In the genomic region with DNA sequence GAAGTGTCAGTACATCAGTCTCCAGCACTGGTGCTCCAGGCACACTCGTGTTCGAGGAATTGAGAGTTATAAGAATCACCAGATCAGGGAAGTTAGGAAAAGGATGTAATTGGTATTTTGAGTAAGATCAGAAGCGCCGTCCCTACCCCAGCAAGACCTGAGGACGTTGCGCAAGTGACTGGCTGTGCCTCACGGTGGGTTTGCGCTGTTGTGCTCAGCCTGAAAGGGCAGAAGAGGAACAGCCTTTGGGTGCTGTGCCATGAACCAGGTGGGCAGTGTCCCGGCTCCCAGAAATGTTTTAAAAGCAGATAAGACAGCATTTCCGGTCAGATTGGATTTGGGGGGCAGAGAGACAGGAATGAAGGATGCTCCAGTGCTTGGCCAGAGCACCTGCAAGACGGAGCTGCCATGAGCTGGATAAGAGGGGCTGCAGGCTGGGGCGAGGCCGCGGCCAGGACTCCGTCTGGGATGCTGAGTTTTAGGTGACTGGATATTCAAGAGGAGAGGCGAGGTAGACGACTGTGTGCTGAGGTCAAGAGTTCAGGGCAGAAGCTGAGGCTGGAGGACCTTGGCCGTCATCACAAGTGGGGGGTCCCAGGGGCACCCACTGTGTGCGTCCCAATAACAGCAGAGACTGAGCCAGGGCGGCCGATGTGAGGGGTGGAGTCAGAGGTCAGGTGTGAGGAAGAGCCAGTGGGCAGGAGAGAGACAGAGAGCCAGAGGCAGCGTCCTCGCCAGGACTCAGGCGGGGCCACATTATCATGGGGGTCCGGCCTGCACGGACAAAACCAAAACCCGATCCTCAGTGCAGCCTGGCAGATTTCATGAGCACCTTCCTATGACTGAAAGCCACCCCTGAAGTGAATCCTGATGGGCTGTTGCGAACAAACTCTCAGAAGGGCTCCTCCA, we compare ENCODE assay signal across 29 cellular contexts.
DNase-seq lines count a peak whose midpoint lies in the region; ATAC-seq, FAIRE-seq and TF ChIP-seq lines count a peak whose summit lies in the region.
"Had no signal": no experiment of that assay in that cellular context is flagged by ENCODE, and none has a peak within 500 bp of the region (broad histone marks: within the 10 kb centered on the region; RNA-seq: fewer than 3 reads in every experiment).

No MANE protein-coding gene starts in this region.

- no peak overlapping the region for H3K4me2 ChIP-seq in HepG2 (ENCODE audit: low read depth, low read length)
- H3K4me2 ChIP-seq: BLaER1 had no signal

- DNase-seq in HepG2 (ENCODE audit: low spot score): no peak
- DNase-seq in right lobe of liver: no peak
- peak; percentile 69 for DNase-seq in NB4 (ENCODE audit: low read depth)
- no peak for DNase-seq in nephron progenitor cell
- DNase-seq in sciatic nerve (ENCODE audit: low spot score): no peak
- no peak for DNase-seq in activated gamma-delta T cell (lab: John Stamatoyannopoulos, UW)
- DNase-seq in activated CD4-positive, alpha-beta T cell treated with anti-CD3 and anti-CD28 coated beads, Interleukin-2, amount 10 ng/mL, durations not matched to agents 7 days and 5 days: no peak
- DNase-seq: 8988T; ACHN; BE2C; C1 segment of cervical spinal cord; CD4-positive, alpha-beta memory T cell; CD4-positive, CD25-positive, alpha-beta regulatory T cell; CD8-positive, alpha-beta memory T cell; COR-L47; DMS 273 treated with DMSO at 0.1 percent for 48 hours; DMS153; DMS53; DMS79; DND-41; EL; GDM1 had no signal

- POLR2A ChIA-PET in HepG2 (lab: Yijun Ruan, JAX): no interaction called here
- POLR2A ChIA-PET in activated CD4-positive, alpha-beta T cell treated with anti-CD3 and anti-CD28 coated beads, Interleukin-2, amount 10 ng/mL, durations not matched to agents 7 days and 5 days (lab: Charles Lee): no interaction called here

- no peak overlapping the region for H2AFZ ChIP-seq in HepG2 (ENCODE audit: low read length)

- peak overlapping the region; percentile 56 for H3K27ac Mint-ChIP-seq in nephron progenitor cell
- H3K27ac Mint-ChIP-seq in activated CD4-positive, alpha-beta T cell treated with anti-CD3 and anti-CD28 coated beads, Interleukin-2, amount 10 ng/mL, durations not matched to agents 7 days and 5 days: no peak overlapping the region
- H3K27ac Mint-ChIP-seq: CD14-positive monocyte; CD4-positive, alpha-beta memory T cell; CD4-positive, CD25-positive, alpha-beta regulatory T cell had no signal

- H3K27ac ChIP-seq in HepG2 (ENCODE audit: extremely low read length, insufficient read depth, low read length) (no peak overlapping the region), right lobe of liver (no peak overlapping the region)
- H3K27ac ChIP-seq: BLaER1 had no signal

- no peak for FAIRE-seq in HepG2 (lab: Jason Lieb, UNC)
- FAIRE-seq: A204.1, GM12878, GM12892, GM18507 had no signal

- peaks cover 35% of the 10 kb centered on the region for H3K9me3 Mint-ChIP-seq in nephron progenitor cell
- no peaks in the 10 kb centered on the region for H3K9me3 Mint-ChIP-seq in activated CD4-positive, alpha-beta T cell treated with anti-CD3 and anti-CD28 coated beads, Interleukin-2, amount 10 ng/mL, durations not matched to agents 7 days and 5 days

- no peaks in the 10 kb centered on the region for H3K36me3 ChIP-seq in HepG2 (replicated peaks in 1 of 2; ENCODE audit: control insufficient read depth in 1 of 2, insufficient read depth in 2 of 2, low read length in 2 of 2)
- H3K36me3 ChIP-seq in right lobe of liver: no peaks in the 10 kb centered on the region
- H3K36me3 ChIP-seq: BE2C, BLaER1 had no signal

- no TSS peak for BruUV-seq in HepG2 (replicated peaks; lab: Mats Ljungman, UMichigan)

- no peak for TF ChIP-seq EP300 in HepG2 (IDR thresholded peaks at IDR 0.05; ENCODE audit: low read depth in 2 of 2, low read length in 2 of 2)
- TF ChIP-seq EP300 in HepG2 (CRISPR knock-in tag; IDR thresholded peaks at IDR 0.05; ENCODE audit: borderline replicate concordance): no peak

- CTCF ChIA-PET in HepG2 (lab: Yijun Ruan, JAX; ENCODE audit: low intra/inter-chr PET ratio, low total read pairs): no interaction called here
- CTCF ChIA-PET in activated CD4-positive, alpha-beta T cell treated with anti-CD3 and anti-CD28 coated beads, Interleukin-2, amount 10 ng/mL, durations not matched to agents 7 days and 5 days (lab: Charles Lee): no interaction called here

- H3K36me3 Mint-ChIP-seq in nephron progenitor cell (ENCODE audit: low read depth): no peaks in the 10 kb centered on the region
- H3K36me3 Mint-ChIP-seq in activated CD4-positive, alpha-beta T cell treated with anti-CD3 and anti-CD28 coated beads, Interleukin-2, amount 10 ng/mL, durations not matched to agents 7 days and 5 days (ENCODE audit: low read depth): no peaks in the 10 kb centered on the region
- H3K36me3 Mint-ChIP-seq: CD14-positive monocyte; CD4-positive, alpha-beta memory T cell; CD4-positive, CD25-positive, alpha-beta regulatory T cell had no signal

- TF ChIP-seq RAD21 in HepG2 (CRISPR knock-in tag; IDR thresholded peaks at IDR 0.05): no peak

- TF ChIP-seq CTCF in HepG2 (CRISPR knock-in tag; IDR thresholded peaks at IDR 0.05) (no peak), right lobe of liver (IDR thresholded peaks at IDR 0.05) (no peak), NB4 (IDR thresholded peaks at IDR 0.05; ENCODE audit: low read depth, low read length) (no peak), nephron progenitor cell (IDR thresholded peaks at IDR 0.05) (no peak)

- H3K27me3 ChIP-seq in HepG2 (ENCODE audit: control insufficient read depth in 1 of 2, insufficient read depth in 2 of 2, low read length in 2 of 2): peaks cover 5 to 63% of the 10 kb centered on the region in 2 experiments; a peak in 4 of 5 replicates
- no peaks in the 10 kb centered on the region for H3K27me3 ChIP-seq in right lobe of liver
- H3K27me3 ChIP-seq: BLaER1 had no signal

- H3K4me1 Mint-ChIP-seq in nephron progenitor cell: peaks cover 19% of the 10 kb centered on the region
- H3K4me1 Mint-ChIP-seq in activated CD4-positive, alpha-beta T cell treated with anti-CD3 and anti-CD28 coated beads, Interleukin-2, amount 10 ng/mL, durations not matched to agents 7 days and 5 days: peaks cover 4% of the 10 kb centered on the region
- H3K4me1 Mint-ChIP-seq: CD14-positive monocyte had no signal

- H3K4me1 ChIP-seq in HepG2 (ENCODE audit: insufficient read depth, low read length): no peaks in the 10 kb centered on the region
- no peaks in the 10 kb centered on the region for H3K4me1 ChIP-seq in right lobe of liver
- H3K4me1 ChIP-seq: BE2C had no signal

- in situ Hi-C loops in HepG2 (cut with HindIII; ENCODE audit: extremely low pct_ligation_motif_present, low pct_unique_long_range_greater_than_20kb): no loop called here

- H3K4me3 Mint-ChIP-seq in nephron progenitor cell: no peak overlapping the region
- H3K4me3 Mint-ChIP-seq in activated CD4-positive, alpha-beta T cell treated with anti-CD3 and anti-CD28 coated beads, Interleukin-2, amount 10 ng/mL, durations not matched to agents 7 days and 5 days: no peak overlapping the region
- H3K4me3 Mint-ChIP-seq: CD14-positive monocyte; CD4-positive, alpha-beta memory T cell; CD4-positive, CD25-positive, alpha-beta regulatory T cell; CD8-positive, alpha-beta memory T cell had no signal

- no peak for TF ChIP-seq POLR2A in HepG2 (IDR thresholded peaks at IDR 0.05; ENCODE audit: insufficient read depth in 1 of 2, low read depth in 2 of 2, low read length in 2 of 2)
- TF ChIP-seq POLR2A in right lobe of liver (IDR thresholded peaks at IDR 0.05): no peak
- TF ChIP-seq POLR2A in NB4 (IDR thresholded peaks at IDR 0.05; ENCODE audit: extremely low read depth, insufficient read length): no peak

- intact Hi-C loops in HepG2 (cut with micrococcal nuclease; ENCODE audit: unreplicated experiment): no loop called here
- intact Hi-C loops in right lobe of liver (cut with DNase I): no loop called here
- intact Hi-C loops in sciatic nerve (cut with DNase I): no loop called here

- no peak overlapping the region for H3K4me3 ChIP-seq in HepG2 (replicated peaks in 1 of 3; ENCODE audit: insufficient read depth in 1 of 3, low read depth in 2 of 3, low read length in 3 of 3)
- no peak overlapping the region for H3K4me3 ChIP-seq in right lobe of liver
- H3K4me3 ChIP-seq in NB4 (ENCODE audit: low read depth, low read length): no peak overlapping the region
- H3K4me3 ChIP-seq: BLaER1, GM12878 had no signal

- no peaks in the 10 kb centered on the region for H3K79me2 ChIP-seq in HepG2 (ENCODE audit: insufficient read depth, low read length)

- no peaks in the 10 kb centered on the region for H4K20me1 ChIP-seq in HepG2 (ENCODE audit: insufficient read depth, low read length)
- H4K20me1 ChIP-seq: BLaER1 had no signal

- ATAC-seq in HepG2 (no peak), right lobe of liver (no peak), sciatic nerve (peak; percentile 22), GM21381 (IDR thresholded peaks at IDR 0.05; ENCODE audit: unreplicated experiment) (no peak)
- ATAC-seq: GM12878 had no signal

- 47% methylated on average over 28 of the region's 28 CpGs for WGBS in HepG2 (ENCODE audit: low lambda C conversion rate)
- 72% methylated on average over 17 of the region's 28 CpGs for WGBS in right lobe of liver (ENCODE audit: insufficient coverage, low coverage, low lambda C conversion rate, missing lambda C conversion rate)

- H3K27me3 Mint-ChIP-seq in nephron progenitor cell (ENCODE audit: low read depth, poor library complexity): peaks cover 8% of the 10 kb centered on the region
- H3K27me3 Mint-ChIP-seq in activated CD4-positive, alpha-beta T cell treated with anti-CD3 and anti-CD28 coated beads, Interleukin-2, amount 10 ng/mL, durations not matched to agents 7 days and 5 days: peaks cover under 1% of the 10 kb centered on the region

- peaks cover 4% of the 10 kb centered on the region; the same call in 1 of the 2 replicates for H3K9me3 ChIP-seq in HepG2 (ENCODE audit: low read length)
- no peaks in the 10 kb centered on the region for H3K9me3 ChIP-seq in right lobe of liver
- H3K9me3 ChIP-seq: BE2C had no signal

- no peak overlapping the region for H3K9ac ChIP-seq in HepG2 (ENCODE audit: insufficient read depth, low read depth, low read length)
- H3K9ac ChIP-seq: BLaER1 had no signal

TF ChIP-seq in HepG2, 621 proteins besides CTCF, POLR2A, EP300 and RAD21 (continues in another document):
- TF ChIP-seq ZNF367 (CRISPR knock-in tag; IDR thresholded peaks at IDR 0.05; ENCODE audit: borderline replicate concordance) (no peak), ZNF564 (CRISPR knock-in tag; IDR thresholded peaks at IDR 0.05) (no peak), ZNF256 (CRISPR knock-in tag; conservative IDR thresholded peaks at IDR 0.05) (no peak), CEBPB (IDR thresholded peaks at IDR 0.05; ENCODE audit: borderline replicate concordance, low read depth, low read length) (peak; percentile 73), NFATC3 (CRISPR knock-in tag; IDR thresholded peaks at IDR 0.05) (no peak)
